In genomic region chr7:130180571-130180971, GRCh38 we compare ENCODE assay signal across 10 cellular contexts. TPM values are rescaled to one million over a fixed set of nuclear protein-coding genes. Genes with fewer than 3 reads are reported as not detected.
DNase-seq lines count a peak whose midpoint lies in the region; ATAC-seq lines count a peak whose summit lies in the region.
"Had no signal": no experiment of that assay in that cellular context is flagged by ENCODE, and none has a peak within 500 bp of the region (broad histone marks: within the 10 kb centered on the region; RNA-seq: fewer than 3 reads in every experiment).

No MANE protein-coding gene starts in this region.

- no peak overlapping the region for H3K4ac ChIP-seq in mesenchymal stem cell (ENCODE audit: low read depth in 1 of 2, low read length in 2 of 2)

- H4K91ac ChIP-seq in mesenchymal stem cell (ENCODE audit: low read length) = no peak overlapping the region

- no peak overlapping the region for H3K23ac ChIP-seq in mesenchymal stem cell (ENCODE audit: low read length in 2 of 2)

- H3K4me3 ChIP-seq in mesenchymal stem cell (ENCODE audit: insufficient read depth in 1 of 2, low read depth in 1 of 2, low read length in 2 of 2) = no peak overlapping the region

- no peak overlapping the region for H3K18ac ChIP-seq in mesenchymal stem cell (ENCODE audit: low read depth in 1 of 2, low read length in 2 of 2)

- H3K36me3 Mint-ChIP-seq in activated T-helper 17 cell treated with anti-CD3 and anti-CD28 coated beads, Interleukin-2, amount 50 U/mL, for 72 hours (ENCODE audit: low read depth) = peaks cover 96% of the 10 kb centered on the region

- H3K9me3 Mint-ChIP-seq in activated T-helper 17 cell treated with anti-CD3 and anti-CD28 coated beads, Interleukin-2, amount 50 U/mL, for 72 hours = no peaks in the 10 kb centered on the region

- no peak overlapping the region for H2BK120ac ChIP-seq in mesenchymal stem cell (ENCODE audit: low read depth, low read length)

- H3K4me1 ChIP-seq in mesenchymal stem cell (ENCODE audit: control insufficient read depth, insufficient read depth, low read depth, low read length) = no peaks in the 10 kb centered on the region
- H3K4me1 ChIP-seq: BE2C had no signal

- no peak overlapping the region for H3K27ac ChIP-seq in mesenchymal stem cell (ENCODE audit: low read length, poor library complexity, severe bottlenecking)

- H2BK5ac ChIP-seq in mesenchymal stem cell (ENCODE audit: low read depth, low read length, poor library complexity, severe bottlenecking) = no peak overlapping the region

- no peak overlapping the region for H2AFZ ChIP-seq in mesenchymal stem cell (ENCODE audit: low read depth, low read length)

- peaks cover 7% of the 10 kb centered on the region for H3K79me1 ChIP-seq in mesenchymal stem cell (replicated peaks; ENCODE audit: low read length, poor library complexity, severe bottlenecking)

- H3K14ac ChIP-seq in mesenchymal stem cell (ENCODE audit: low read length in 2 of 2) = no peak overlapping the region

- peak overlapping the region; percentile 90 for H3K27ac Mint-ChIP-seq in activated T-helper 17 cell treated with anti-CD3 and anti-CD28 coated beads, Interleukin-2, amount 50 U/mL, for 72 hours

- H3K36me3 ChIP-seq in mesenchymal stem cell (ENCODE audit: control insufficient read depth in 1 of 2, insufficient read depth in 2 of 2, low read depth in 1 of 2, low read length in 2 of 2) = peaks cover 15 to 66% of the 10 kb centered on the region in 2 experiments

- no peak overlapping the region for H3K9ac ChIP-seq in mesenchymal stem cell (ENCODE audit: low read length)

- no peaks in the 10 kb centered on the region for H3K9me3 ChIP-seq in mesenchymal stem cell (ENCODE audit: control insufficient read depth, low read length)
- H3K9me3 ChIP-seq: BE2C had no signal

- H2BK12ac ChIP-seq in mesenchymal stem cell (ENCODE audit: low read length in 2 of 2) = no peak overlapping the region

- no peak overlapping the region for H2BK15ac ChIP-seq in mesenchymal stem cell (ENCODE audit: low read depth, poor library complexity, severe bottlenecking)

- peak; percentile 96 for ATAC-seq in activated T-helper 17 cell treated with anti-CD3 and anti-CD28 coated beads, Interleukin-2, amount 50 U/mL, for 72 hours (replicated peaks)
- ATAC-seq: sciatic nerve had no signal

- no peaks in the 10 kb centered on the region for H3K27me3 ChIP-seq in mesenchymal stem cell (ENCODE audit: control insufficient read depth in 1 of 2, insufficient read depth in 1 of 2, low read length in 2 of 2)
- H3K27me3 ChIP-seq: BE2C had no signal

- 93% methylated on average over 2 of the region's 8 CpGs for WGBS in mesenchymal stem cell

- peak overlapping the region; percentile 72 for H3K4me3 Mint-ChIP-seq in activated T-helper 17 cell treated with anti-CD3 and anti-CD28 coated beads, Interleukin-2, amount 50 U/mL, for 72 hours

- peaks cover 21% of the 10 kb centered on the region for H3K4me1 Mint-ChIP-seq in activated T-helper 17 cell treated with anti-CD3 and anti-CD28 coated beads, Interleukin-2, amount 50 U/mL, for 72 hours

- H4K8ac ChIP-seq in mesenchymal stem cell (ENCODE audit: low read length) = no peak overlapping the region

- H3K4me2 ChIP-seq in mesenchymal stem cell (ENCODE audit: low read length, poor library complexity, severe bottlenecking) = no peak overlapping the region

- peak; percentile 50 for DNase-seq in stimulated activated naive CD4-positive, alpha-beta T cell treated with Interleukin-2 at 50 U/mL for 16 hours (lab: John Stamatoyannopoulos, UW)
- DNase-seq in stimulated activated naive CD4-positive, alpha-beta T cell (lab: John Stamatoyannopoulos, UW) = no peak
- DNase-seq in mesenchymal stem cell (peak; percentile 3), AML-193 (lab: John Stamatoyannopoulos, UW) (no peak), medulla oblongata (ENCODE audit: extremely low spot score) (no peak), islet precursor cell (no peak), COR-L47 (lab: John Stamatoyannopoulos, UW) (no peak)
- DNase-seq: BE2C had no signal

- no peaks in the 10 kb centered on the region for H3K27me3 Mint-ChIP-seq in activated T-helper 17 cell treated with anti-CD3 and anti-CD28 coated beads, Interleukin-2, amount 50 U/mL, for 72 hours

- no peak overlapping the region for H2AK5ac ChIP-seq in mesenchymal stem cell (ENCODE audit: low read length, severe bottlenecking)

RNA-seq across cellular contexts. Expression of gene TMEM209, which starts 24.6 kb away (rescaled TPM):
- total RNA-seq in activated T-helper 17 cell treated with anti-CD3 and anti-CD28 coated beads, Interleukin-2, amount 50 U/mL, for 72 hours = 10 to 100 TPM; 39.9 to 47.0 TPM
- polyA plus RNA-seq in mesenchymal stem cell (2013, experiment 1 of 2) = 19.1 TPM
- polyA plus RNA-seq in mesenchymal stem cell (2013, experiment 2 of 2) = 19.1 TPM

RNA-seq across cellular contexts. Expression of gene SSMEM1, which starts 27.1 kb away (rescaled TPM):
- not detected for total RNA-seq in activated T-helper 17 cell treated with anti-CD3 and anti-CD28 coated beads, Interleukin-2, amount 50 U/mL, for 72 hours
- 0.03 TPM for polyA plus RNA-seq in mesenchymal stem cell (2013, experiment 1 of 2)
- not detected for polyA plus RNA-seq in mesenchymal stem cell (2013, experiment 2 of 2)
- total RNA-seq: sciatic nerve had no signal

Comparison
In these comparisons a context has a peak if more than half of its experiments do, and no peak if none do; other contexts are left out.
1. DNase-seq: peak in stimulated activated naive CD4-positive, alpha-beta T cell treated with Interleukin-2 at 50 U/mL for 16 hours (single experiment) and mesenchymal stem cell (single experiment); none in stimulated activated naive CD4-positive, alpha-beta T cell (0 of 6), AML-193 (0 of 2), medulla oblongata (single experiment), islet precursor cell (single experiment) and COR-L47 (single experiment).